Comparison of ENCODE assay signal across 8 cellular contexts in the genomic region with DNA sequence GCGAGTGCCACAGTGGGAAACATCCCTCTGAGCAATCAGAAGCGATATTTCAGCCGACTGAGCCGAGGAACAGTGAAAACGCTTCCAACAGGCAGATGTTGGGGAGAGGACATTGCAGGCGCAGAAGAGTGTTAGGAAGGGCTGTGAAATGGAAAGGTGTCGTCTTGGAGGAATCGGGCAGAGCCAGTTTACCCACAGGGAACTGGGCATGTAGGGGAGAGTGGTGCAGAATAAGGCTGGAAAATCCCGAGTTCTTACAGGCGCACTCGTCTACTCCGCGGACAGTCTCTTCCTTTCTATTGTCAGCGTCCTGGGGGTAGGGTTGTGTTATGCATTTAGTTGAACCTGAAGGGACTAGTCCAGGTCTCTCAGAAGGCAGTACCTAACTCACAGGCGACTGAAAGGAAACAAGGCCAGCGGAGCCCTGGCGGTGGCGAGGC. TPM values are rescaled to one million over a fixed set of nuclear protein-coding genes. Genes with fewer than 3 reads are reported as not detected.
DNase-seq lines count a peak whose midpoint lies in the region; ATAC-seq and TF ChIP-seq lines count a peak whose summit lies in the region.

No MANE protein-coding gene starts in this region.

- peak overlapping the region; percentile 82 for H3K9ac ChIP-seq in skeletal muscle satellite cell (ENCODE audit: low read depth, low read length)

- H3K4me3 ChIP-seq in HEK293 (ENCODE audit: low read depth, low read length) (no peak overlapping the region), hepatocyte (peak overlapping the region; percentile 59), skeletal muscle satellite cell (ENCODE audit: low read length) (peak overlapping the region; percentile 75)

- H3K4me1 ChIP-seq in HEK293 (ENCODE audit: control insufficient read depth, insufficient read depth, low read length) (no peaks in the 10 kb centered on the region), hepatocyte (ENCODE audit: insufficient read depth) (peaks cover 20% of the 10 kb centered on the region), skeletal muscle satellite cell (ENCODE audit: control insufficient read depth, insufficient read depth, low read length) (peaks cover 22% of the 10 kb centered on the region)

- peaks cover 34% of the 10 kb centered on the region for H3K79me2 ChIP-seq in hepatocyte

- H3K4me2 ChIP-seq in hepatocyte (peak overlapping the region; percentile 94), skeletal muscle satellite cell (ENCODE audit: low read length) (peak overlapping the region; percentile 92)

- 48% methylated on average over 18 of the region's 18 CpGs for WGBS in hepatocyte (ENCODE audit: low lambda C conversion rate, missing lambda C conversion rate)

- peaks cover 15% of the 10 kb centered on the region for H3K27me3 Mint-ChIP-seq in activated B cell treated with CpG ODN at 0.5 μM for 24 hours

- peak overlapping the region; percentile 83 for H3K27ac Mint-ChIP-seq in activated B cell treated with CpG ODN at 0.5 μM for 24 hours

- H4K20me1 ChIP-seq in hepatocyte (ENCODE audit: insufficient read depth, poor library complexity, severe bottlenecking) = peaks cover 33% of the 10 kb centered on the region

- H3K9me2 ChIP-seq in hepatocyte (replicated peaks; ENCODE audit: insufficient read depth) = no peaks in the 10 kb centered on the region

- peak overlapping the region; percentile 92 for H3K4me3 Mint-ChIP-seq in activated B cell treated with CpG ODN at 0.5 μM for 24 hours

- no peaks in the 10 kb centered on the region for H3K9me3 Mint-ChIP-seq in activated B cell treated with CpG ODN at 0.5 μM for 24 hours

- CTCF ChIA-PET in HEK293 (lab: Yijun Ruan, JAX) = no interaction called here
- CTCF ChIA-PET in activated B cell treated with CpG ODN at 0.5 μM for 24 hours (lab: Charles Lee) = interaction anchor here (1.5 kb wide), 1 partner anchor 64 kb away, joined by 3 read pairs; no protein-coding TSS in a partner anchor

- intact Hi-C loops in activated B cell treated with CpG ODN at 0.5 μM for 24 hours (cut with micrococcal nuclease) = loop anchor here (2.0 to 5.0 kb wide), 2 partner anchors 36 to 98 kb away; no protein-coding TSS in a partner anchor

- H3K27ac ChIP-seq in HEK293 (ENCODE audit: extremely low read depth, low read depth, low read length) (peak overlapping the region; percentile 72; the same call in 1 of the 2 replicates), hepatocyte (peak overlapping the region; percentile 94)

- H3K9me3 ChIP-seq in HEK293 (ENCODE audit: control insufficient read depth, insufficient read depth, low read depth, low read length) (no peaks in the 10 kb centered on the region), hepatocyte (ENCODE audit: low read depth) (no peaks in the 10 kb centered on the region), skeletal muscle satellite cell (replicated peaks; ENCODE audit: low read length) (no peaks in the 10 kb centered on the region)

- POLR2A ChIA-PET in HEK293 (lab: Yijun Ruan, JAX) = no interaction called here
- POLR2A ChIA-PET in activated B cell treated with CpG ODN at 0.5 μM for 24 hours (lab: Charles Lee) = no interaction called here

- DNase-seq in activated B cell treated with CpG ODN at 0.5 μM for 24 hours (no peak), hepatocyte (ENCODE audit: low spot score) (no peak), GDM1 (lab: John Stamatoyannopoulos, UW) (no peak)
- DNase-seq in effector CD4-positive, alpha-beta T cell = no peak
- no peak for DNase-seq in stimulated activated naive CD4-positive, alpha-beta T cell (lab: John Stamatoyannopoulos, UW)

- peaks cover 2% of the 10 kb centered on the region for H3K36me3 Mint-ChIP-seq in activated B cell treated with CpG ODN at 0.5 μM for 24 hours (ENCODE audit: low read depth)

- H3K36me3 ChIP-seq in HEK293 (ENCODE audit: control insufficient read depth in 2 of 2, insufficient read depth in 1 of 2, low read length in 2 of 2) (no peaks in the 10 kb centered on the region), hepatocyte (replicated peaks; ENCODE audit: insufficient read depth, low read depth) (no peaks in the 10 kb centered on the region), skeletal muscle satellite cell (ENCODE audit: insufficient read depth, low read length) (no peaks in the 10 kb centered on the region)

- H3K4me1 Mint-ChIP-seq in activated B cell treated with CpG ODN at 0.5 μM for 24 hours = peaks cover 36% of the 10 kb centered on the region

- H3K27me3 ChIP-seq in hepatocyte (no peaks in the 10 kb centered on the region), skeletal muscle satellite cell (ENCODE audit: control insufficient read depth, insufficient read depth, low read length) (peaks cover 16% of the 10 kb centered on the region)

- TF ChIP-seq CTCF in HEK293 (tag by site-specific recombination; IDR thresholded peaks at IDR 0.05) = no peak
- TF ChIP-seq CTCF in activated B cell treated with CpG ODN at 0.5 μM for 24 hours (IDR thresholded peaks at IDR 0.05) = no peak
- TF ChIP-seq CTCF in hepatocyte (IDR thresholded peaks at IDR 0.05; ENCODE audit: poor library complexity) = no peak

- H2AFZ ChIP-seq in hepatocyte = peak overlapping the region; percentile 92

- ATAC-seq in activated B cell treated with CpG ODN at 0.5 μM for 24 hours (ENCODE audit: low read depth) (no peak), GM21390 (IDR thresholded peaks at IDR 0.05; ENCODE audit: unreplicated experiment) (no peak)

TF ChIP-seq in HEK293, 187 proteins besides CTCF, POLR2A, EP300 and RAD21:
- TF ChIP-seq ZNF335 (tag by site-specific recombination; conservative IDR thresholded peaks at IDR 0.05) = no peak
- no peak for TF ChIP-seq ZNF140 (tag by site-specific recombination; IDR thresholded peaks at IDR 0.05)
- TF ChIP-seq ZNF626 (tag by site-specific recombination; IDR thresholded peaks at IDR 0.05) = no peak

RNA-seq across cellular contexts. Expression of gene APLP2, which starts 1.1 kb away (rescaled TPM):
- total RNA-seq in activated B cell treated with CpG ODN at 0.5 μM for 24 hours (47.7 and 50.8 TPM in 2 replicates), hepatocyte (485 and 500 TPM in 2 replicates)
- polyA plus RNA-seq in hepatocyte = 475 and 481 TPM in 2 replicates
- 231 and 283 TPM in 2 replicates for total RNA-seq in skeletal muscle satellite cell (2012; rRNA removed)
